3 cellular contexts compared by ENCODE assay signal in the genomic region with DNA sequence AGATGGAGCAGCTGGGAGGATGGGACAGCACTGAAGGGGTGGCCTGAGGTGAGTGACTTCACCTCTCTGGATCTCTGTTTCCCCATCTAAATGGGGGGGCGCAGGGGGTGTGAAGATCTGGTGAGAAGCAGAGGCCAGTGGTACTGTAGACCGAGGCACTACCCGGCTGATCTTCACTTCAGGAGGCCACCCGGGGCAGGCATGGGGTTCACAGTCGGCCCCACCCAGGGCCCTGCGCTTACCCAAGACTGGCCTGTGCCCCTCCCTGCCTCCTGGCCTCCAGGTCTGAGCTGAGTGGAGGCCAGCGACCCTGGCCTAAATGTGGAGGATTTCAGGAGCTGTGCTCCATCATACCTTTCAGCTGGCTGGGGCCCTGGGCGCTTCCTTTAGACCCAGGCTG. TPM values are rescaled to one million over a fixed set of nuclear protein-coding genes. Genes with fewer than 3 reads are reported as not detected.
"Had no signal": no experiment of that assay in that cellular context is flagged by ENCODE, and none has a peak within 500 bp of the region (broad histone marks: within the 10 kb centered on the region; RNA-seq: fewer than 3 reads in every experiment).

No MANE protein-coding gene starts in this region.

RNA-seq across cellular contexts. Expression of gene SAXO2, which starts 55.7 kb away (rescaled TPM):
- total RNA-seq: activated CD8-positive, alpha-beta memory T cell treated with anti-CD3 and anti-CD28 coated beads, Interleukin-2, amount 10 ng/mL, durations not matched to agents 7 days and 5 days; activated T-helper 2 cell treated with anti-CD3 and anti-CD28 coated beads, Interferon-gamma antibody, Interleukin-2, Interleukin-4, amounts not matched to agents 10 μg/mL and 5 μg/mL and 100 μg/mL, durations not matched to agents 14 hours and 24 hours and 36 hours; glomerular endothelial cell had no signal
